ENCODE assay signal across 8 cellular contexts in genomic region chr4:123399638-123400358, GRCh38. TPM values are rescaled to one million over a fixed set of nuclear protein-coding genes. Genes with fewer than 3 reads are reported as not detected.
DNase-seq lines count a peak whose midpoint lies in the region; ATAC-seq and TF ChIP-seq lines count a peak whose summit lies in the region.

No MANE protein-coding gene starts in this region.

- peaks cover 17% of the 10 kb centered on the region for H3K27me3 Mint-ChIP-seq in activated naive CD4-positive, alpha-beta T cell treated with anti-CD3 and anti-CD28 coated beads for 36 hours (ENCODE audit: low read depth)

- peaks cover 32% of the 10 kb centered on the region for H3K4me1 Mint-ChIP-seq in activated naive CD4-positive, alpha-beta T cell treated with anti-CD3 and anti-CD28 coated beads for 36 hours (ENCODE audit: low read depth)

- H3K27me3 ChIP-seq in left lung (peaks cover 0 to 25% of the 10 kb centered on the region in 2 donors), thoracic aorta (replicated peaks; ENCODE audit: insufficient read depth) (no peaks in the 10 kb centered on the region)

- H3K27ac ChIP-seq in angular gyrus (ENCODE audit: low read depth, low read length) (peak overlapping the region; percentile 40), left lung (peak overlapping the region; percentile 88 to 95), thoracic aorta (peak overlapping the region; percentile 83 to 88)

- H3K9me3 Mint-ChIP-seq in activated naive CD4-positive, alpha-beta T cell treated with anti-CD3 and anti-CD28 coated beads for 36 hours: no peaks in the 10 kb centered on the region

- TF ChIP-seq POLR2A in GM18505 (IDR thresholded peaks at IDR 0.05; ENCODE audit: borderline replicate concordance, extremely low read depth, insufficient read depth, insufficient read length): no peak

- ATAC-seq in left lung (peak; percentile 3), thoracic aorta (ENCODE audit: insufficient number of reproducible peaks, low FRiP score, low read depth) (no peak), left colon (no peak), GM18505 (IDR thresholded peaks at IDR 0.05; ENCODE audit: unreplicated experiment) (no peak)

- H3K36me3 ChIP-seq in left lung (peaks cover 0 to 26% of the 10 kb centered on the region in 2 donors), thoracic aorta (peaks cover 11% of the 10 kb centered on the region)

- H3K27ac Mint-ChIP-seq in activated naive CD4-positive, alpha-beta T cell treated with anti-CD3 and anti-CD28 coated beads for 36 hours: peak overlapping the region; percentile 95

- H3K4me3 Mint-ChIP-seq in activated naive CD4-positive, alpha-beta T cell treated with anti-CD3 and anti-CD28 coated beads for 36 hours: peak overlapping the region; percentile 87

- TF ChIP-seq CTCF in left lung (IDR thresholded peaks at IDR 0.05) (no peak), thoracic aorta (IDR thresholded peaks at IDR 0.05) (no peak)

- CTCF ChIA-PET in activated naive CD4-positive, alpha-beta T cell treated with anti-CD3 and anti-CD28 coated beads for 36 hours (lab: Charles Lee): interaction anchor here (0.6 to 1.7 kb wide), 12 partner anchors 8 to 642 kb away, joined by 3 to 10 read pairs (median 3); no protein-coding TSS in a partner anchor

- H3K4me3 ChIP-seq in left lung: peak overlapping the region; percentile 64 to 73
- H3K4me3 ChIP-seq in thoracic aorta: peak overlapping the region; percentile 74

- DNase-seq in activated naive CD4-positive, alpha-beta T cell treated with anti-CD3 and anti-CD28 coated beads for 36 hours: no peak
- no peak for DNase-seq in activated naive CD4-positive, alpha-beta T cell treated with anti-CD3 and anti-CD28 coated beads, Interleukin-2, amount 50 U/mL, for 16 hours
- DNase-seq in left lung (no peak), thoracic aorta (ENCODE audit: low spot score) (no peak), left colon (no peak), cerebellar nuclear complex (lab: John Stamatoyannopoulos, UW) (no peak)

- peaks cover 3 to 13% of the 10 kb centered on the region in 2 donors for H3K4me1 ChIP-seq in left lung
- peaks cover 0 to 41% of the 10 kb centered on the region in 2 donors for H3K4me1 ChIP-seq in thoracic aorta (ENCODE audit: control insufficient read depth in 1 of 2, low read depth in 2 of 2)

- intact Hi-C loops in activated naive CD4-positive, alpha-beta T cell treated with anti-CD3 and anti-CD28 coated beads for 36 hours (cut with micrococcal nuclease): loop anchor here (1.0 to 10.0 kb wide), 16 partner anchors 17 to 1597 kb away; partner anchors contain the start of gene EXOSC9
- intact Hi-C loops in left lung (cut with DNase I) (loop anchor here in 1 of 2 donors (5.0 to 10.0 kb wide), 3 partner anchors 255 to 718 kb away; no protein-coding TSS in a partner anchor), left colon (cut with DNase I, micrococcal nuclease) (loop anchor here in 1 of 2 donors (5.0 to 10.0 kb wide), 3 partner anchors 158 to 715 kb away; no protein-coding TSS in a partner anchor)

- H3K9me3 ChIP-seq in left lung (no peaks in the 10 kb centered on the region), thoracic aorta (no peaks in the 10 kb centered on the region)

- H3K36me3 Mint-ChIP-seq in activated naive CD4-positive, alpha-beta T cell treated with anti-CD3 and anti-CD28 coated beads for 36 hours (ENCODE audit: low read depth): peaks cover 30% of the 10 kb centered on the region

RNA-seq across cellular contexts. Expression of gene SPRY1, which starts 3.2 kb away (rescaled TPM):
- 10 to 100 TPM; 16.9 to 20.3 TPM for total RNA-seq in activated naive CD4-positive, alpha-beta T cell treated with anti-CD3 and anti-CD28 coated beads for 36 hours
- total RNA-seq in left lung: 10 to 100 TPM; 85.1 to 95.5 TPM
- total RNA-seq in thoracic aorta: 100 to 1,000 TPM; 147 to 215 TPM
- total RNA-seq in left colon: 10 to 100 TPM; 27.2 to 29.0 TPM

Comparison
In these comparisons a context has a peak if more than half of its experiments do, and no peak if none do; other contexts are left out.
1. H3K27ac ChIP-seq: peak in every context shown above with its lines; median percentile 92 in left lung; 86 in thoracic aorta; 40 in angular gyrus.